In genomic region chr7:6015917-6016652, GRCh38 we compare ENCODE assay signal across 8 cellular contexts. TPM values are rescaled to one million over a fixed set of nuclear protein-coding genes. Genes with fewer than 3 reads are reported as not detected.
DNase-seq lines count a peak whose midpoint lies in the region; ATAC-seq and TF ChIP-seq lines count a peak whose summit lies in the region.

No MANE protein-coding gene starts in this region.

- H3K36me3 ChIP-seq in mucosa of descending colon (ENCODE audit: low read depth): peaks cover 6% of the 10 kb centered on the region

- intact Hi-C loops in dorsolateral prefrontal cortex (cut with DNase I): loop anchor here in 1 of 2 donors (10.0 kb wide), 1 partner anchor 161 kb away; no protein-coding TSS in a partner anchor
- intact Hi-C loops in mucosa of descending colon (cut with DNase I, micrococcal nuclease): no loop called here

- peak overlapping the region in 37 of 59 donors; percentile 2 to 71 (median 39) for H3K27ac ChIP-seq in dorsolateral prefrontal cortex

- DNase-seq in NCI-H187 (lab: John Stamatoyannopoulos, UW): peak; percentile 11 to 27
- DNase-seq in NCI-H187 treated with DMSO at 0.1 percent for 48 hours (lab: John Stamatoyannopoulos, UW): no peak
- DNase-seq in NCI-H460 (ENCODE audit: extremely low read depth, low read depth): peak; percentile 91
- peak in 3 of 10 donors; percentile 12 to 49 (median 49) for DNase-seq in dorsolateral prefrontal cortex
- peak; percentile 43 for DNase-seq in omental fat pad (ENCODE audit: low spot score)
- DNase-seq in mucosa of descending colon: no peak
- DNase-seq in NCI-H82 treated with DMSO at 0.1 percent for 48 hours (lab: John Stamatoyannopoulos, UW; ENCODE audit: unreplicated experiment): no peak
- DNase-seq in NCI-H1694 treated with DMSO at 0.1 percent for 48 hours (lab: John Stamatoyannopoulos, UW): no peak

- TF ChIP-seq CTCF in dorsolateral prefrontal cortex (IDR thresholded peaks at IDR 0.05 in 54 of 56, conservative IDR thresholded peaks at IDR 0.05 in 2 of 56; ENCODE audit: low read depth in 1 of 56, partially characterized antibody in 56 of 56) (no peak), omental fat pad (IDR thresholded peaks at IDR 0.05) (no peak), mucosa of descending colon (IDR thresholded peaks at IDR 0.05) (no peak)

- H3K4me1 ChIP-seq in mucosa of descending colon (ENCODE audit: low read depth): peaks cover 12% of the 10 kb centered on the region

- H3K27me3 ChIP-seq in dorsolateral prefrontal cortex: no peaks in the 10 kb centered on the region

- peak; percentile 85 for ATAC-seq in omental fat pad (ENCODE audit: low FRiP score)
- ATAC-seq in mucosa of descending colon: no peak

- H3K4me3 ChIP-seq in dorsolateral prefrontal cortex (peak overlapping the region in 1 of 59 donors; percentile 6), mucosa of descending colon (no peak overlapping the region)

- H3K9me3 ChIP-seq in mucosa of descending colon: no peaks in the 10 kb centered on the region

RNA-seq across cellular contexts. Expression of gene AIMP2, which starts 7.0 kb away (rescaled TPM):
- total RNA-seq in NCI-H460 (2014; rRNA removed; shearing (Covaris generic)): 110 and 134 TPM in 2 replicates
- polyA plus RNA-seq in NCI-H460 (2014; cell fraction: nucleus; rRNA removed): 77.1 and 78.3 TPM in 2 replicates
- total RNA-seq in dorsolateral prefrontal cortex (10 to 100 TPM; 10.6 to 26.1 (median 16.4) TPM), omental fat pad (10 to 100 TPM; 34.7 to 42.6 (median 39.2) TPM), mucosa of descending colon (10 to 100 TPM; 29.4 to 47.3 (median 36.7) TPM)

RNA-seq across cellular contexts. Expression of gene PMS2, which starts 7.2 kb away (rescaled TPM):
- 20.4 and 24.8 TPM in 2 replicates for total RNA-seq in NCI-H460 (2014; rRNA removed; shearing (Covaris generic))
- polyA plus RNA-seq in NCI-H460 (2014; cell fraction: nucleus; rRNA removed): 21.2 and 28.5 TPM in 2 replicates
- total RNA-seq in dorsolateral prefrontal cortex (10 to 100 TPM; 15.3 to 45.1 (median 34.1) TPM), omental fat pad (10 to 100 TPM in 1 of 4 donors, 1 to 10 TPM in 3; 7.4 to 15.1 (median 8.4) TPM), mucosa of descending colon (10 to 100 TPM in 2 of 3 donors, 1 to 10 TPM in 1; 9.8 to 12.4 (median 12.1) TPM)

RNA-seq across cellular contexts. Expression of gene ANKRD61, which starts 15.1 kb away (rescaled TPM):
- total RNA-seq in NCI-H460 (2014; rRNA removed; shearing (Covaris generic)): 0.46 and 0.72 TPM in 2 replicates
- polyA plus RNA-seq in NCI-H460 (2014; cell fraction: nucleus; rRNA removed): 0.33 and 0.44 TPM in 2 replicates
- total RNA-seq in dorsolateral prefrontal cortex (1 to 10 TPM in 3 of 120 experiments, under 1 TPM in 18, not detected in 99; 0.30 to 1.4 (median 0.50) TPM), omental fat pad (under 1 TPM in 2 of 4 donors, not detected in 2; 0.28 to 0.36 TPM), mucosa of descending colon (not detected)

RNA-seq across cellular contexts. Expression of gene EIF2AK1, which starts 42.9 kb away (rescaled TPM):
- total RNA-seq in NCI-H460 (2014; rRNA removed; shearing (Covaris generic)): 108 and 115 TPM in 2 replicates
- polyA plus RNA-seq in NCI-H460 (2014; cell fraction: nucleus; rRNA removed): 87.3 and 95.9 TPM in 2 replicates
- total RNA-seq in dorsolateral prefrontal cortex: 100 to 1,000 TPM in 4 of 120 experiments, 10 to 100 TPM in 116; 51.0 to 107 (median 80.9) TPM
- total RNA-seq in omental fat pad: 100 to 1,000 TPM; 103 to 193 (median 115) TPM
- 10 to 100 TPM; 62.8 to 99.2 (median 95.5) TPM for total RNA-seq in mucosa of descending colon

RNA-seq across cellular contexts. Expression of gene RSPH10B, which starts 45.6 kb away (rescaled TPM):
- not detected in 2 replicates for total RNA-seq in NCI-H460 (2014; rRNA removed; shearing (Covaris generic))
- not detected in 2 replicates for polyA plus RNA-seq in NCI-H460 (2014; cell fraction: nucleus; rRNA removed)
- total RNA-seq in dorsolateral prefrontal cortex: 1 to 10 TPM in 93 of 120 experiments, under 1 TPM in 20, not detected in 7; 0.28 to 6.5 (median 1.8) TPM
- under 1 TPM in 1 of 4 donors, not detected in 3; 0.24 TPM for total RNA-seq in omental fat pad
- total RNA-seq in mucosa of descending colon: not detected

Comparison
In these comparisons a context has a peak if more than half of its experiments do, and no peak if none do; other contexts are left out.
1. DNase-seq: peak in NCI-H187 (2 of 2), NCI-H460 (single experiment) and omental fat pad (single experiment); none in NCI-H187 treated with DMSO at 0.1 percent for 48 hours (single experiment), mucosa of descending colon (0 of 3), NCI-H82 treated with DMSO at 0.1 percent for 48 hours (single experiment) and NCI-H1694 treated with DMSO at 0.1 percent for 48 hours (single experiment).